ENCODE assay signal across 22 cellular contexts in the genomic region with DNA sequence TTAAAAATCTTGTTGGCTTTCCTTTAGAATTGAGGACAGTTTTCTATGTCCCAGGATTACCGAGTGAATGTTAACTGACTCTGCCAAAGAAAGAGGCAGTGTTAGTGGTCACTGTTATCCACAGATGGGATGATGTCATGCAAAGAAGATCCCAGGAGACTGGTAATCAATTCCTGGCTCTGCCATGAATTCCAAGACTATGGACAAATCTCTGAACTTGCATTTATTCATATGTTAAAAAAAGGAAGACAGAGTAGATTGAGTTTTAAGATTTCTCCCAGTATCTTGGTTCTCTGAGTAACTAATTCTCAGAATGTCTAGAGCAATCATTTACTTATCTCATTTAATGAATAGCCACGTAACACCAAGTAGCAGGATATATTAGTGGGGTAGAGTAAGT. TPM values are rescaled to one million over a fixed set of nuclear protein-coding genes. Genes with fewer than 3 reads are reported as not detected.
DNase-seq lines count a peak whose midpoint lies in the region; TF ChIP-seq lines count a peak whose summit lies in the region.
"Had no signal": no experiment of that assay in that cellular context is flagged by ENCODE, and none has a peak within 500 bp of the region (broad histone marks: within the 10 kb centered on the region; RNA-seq: fewer than 3 reads in every experiment).

No MANE protein-coding gene starts in this region.

- intact Hi-C loops in PC-9 (cut with micrococcal nuclease; ENCODE audit: unreplicated experiment): loop anchor here (5.0 kb wide), 1 partner anchor 236 kb away; the partner anchor contains the start of gene SENP2

- H3K4me3 ChIP-seq in PC-9 (no peak overlapping the region), skeletal muscle cell (ENCODE audit: low read depth, low read length) (no peak overlapping the region), tibial nerve (no peak overlapping the region)
- H3K4me3 ChIP-seq: psoas muscle, skin epidermis, suprapubic skin had no signal

- no peaks in the 10 kb centered on the region for H3K79me2 ChIP-seq in PC-9 (ENCODE audit: low read depth)

- CTCF ChIA-PET in PC-9 (lab: Charles Lee): no interaction called here
- CTCF ChIA-PET in HEK293T (lab: Yijun Ruan, JAX): no interaction called here

- H3K27me3 ChIP-seq in PC-9 (ENCODE audit: insufficient read depth, low read depth): no peaks in the 10 kb centered on the region
- no peaks in the 10 kb centered on the region for H3K27me3 ChIP-seq in tibial nerve
- H3K27me3 ChIP-seq: suprapubic skin had no signal

- TF ChIP-seq EP300 in tibial nerve (IDR thresholded peaks at IDR 0.05): no peak

- H3K27ac ChIP-seq in PC-9: no peak overlapping the region
- H3K27ac ChIP-seq in tibial nerve: no peak overlapping the region
- H3K27ac ChIP-seq: psoas muscle, skin epidermis, suprapubic skin, WERI-Rb-1 had no signal

- no peaks in the 10 kb centered on the region for H3K9me2 ChIP-seq in PC-9 (ENCODE audit: insufficient read depth)

- BruUV-seq in PC-9 (replicated peaks; lab: Mats Ljungman, UMichigan): TSS peak; percentile 76

- TF ChIP-seq POLR2A in tibial nerve (IDR thresholded peaks at IDR 0.05): no peak

- H3K4me2 ChIP-seq in PC-9: no peak overlapping the region

- H3K36me3 ChIP-seq in PC-9 (ENCODE audit: low read depth): no peaks in the 10 kb centered on the region
- no peaks in the 10 kb centered on the region for H3K36me3 ChIP-seq in tibial nerve
- H3K36me3 ChIP-seq: suprapubic skin, WERI-Rb-1 had no signal

- H3K4me1 ChIP-seq in PC-9 (replicated peaks; ENCODE audit: insufficient read depth) (no peaks in the 10 kb centered on the region), tibial nerve (no peaks in the 10 kb centered on the region)
- H3K4me1 ChIP-seq: psoas muscle, suprapubic skin had no signal

- no peaks in the 10 kb centered on the region for H3F3A ChIP-seq in PC-9 (ENCODE audit: insufficient read depth, low read depth)

- no peaks in the 10 kb centered on the region for H4K20me1 ChIP-seq in PC-9 (ENCODE audit: insufficient read depth)

- peak; percentile 72 for DNase-seq in GM03348 (ENCODE audit: low spot score)
- no peak for DNase-seq in PC-9
- DNase-seq in fibroblast of peridontal ligament (ENCODE audit: extremely low read depth): peak; percentile 91
- DNase-seq in skeletal muscle cell (ENCODE audit: low read depth): peak; percentile 36
- DNase-seq in activated gamma-delta T cell (lab: John Stamatoyannopoulos, UW): no peak
- DNase-seq in HEK293T (ENCODE audit: extremely low spot score): no peak
- no peak for DNase-seq in tibial nerve (ENCODE audit: low spot score in 2 of 2)
- DNase-seq: activated CD4-positive, alpha-beta T cell treated with anti-CD3 and anti-CD28 coated beads, Interleukin-2, amount 50 U/mL, for 1 hour; activated CD8-positive, alpha-beta memory T cell treated with anti-CD3 and anti-CD28 coated beads, Interleukin-2, amount 10 ng/mL, durations not matched to agents 7 days and 5 days; activated naive CD4-positive, alpha-beta T cell treated with anti-CD3 and anti-CD28 coated beads, Interleukin-2, amount 10 ng/mL, durations not matched to agents 7 days and 5 days; amniotic stem cell; CD4-positive, CD25-positive, alpha-beta regulatory T cell; cortex of kidney; endodermal cell; GOT3; NCI-H1092 treated with DMSO at 0.1 percent for 48 hours; NCI-H1930; NCI-H69; psoas muscle; WERI-Rb-1 had no signal

- POLR2A ChIA-PET in PC-9 (lab: Charles Lee; ENCODE audit: unreplicated experiment) (no interaction called here), HEK293T (lab: Yijun Ruan, JAX) (no interaction called here)

- H3K9me3 ChIP-seq in PC-9 (ENCODE audit: insufficient read depth, low read depth) (no peaks in the 10 kb centered on the region), tibial nerve (no peaks in the 10 kb centered on the region)
- H3K9me3 ChIP-seq: psoas muscle, suprapubic skin had no signal

- TF ChIP-seq CTCF in PC-9 (conservative IDR thresholded peaks at IDR 0.05) (no peak), tibial nerve (IDR thresholded peaks at IDR 0.05) (no peak)

- WGBS in tibial nerve, 2 donors: 66 to 71% methylated on average over 2 of the region's 2 CpGs

- H2AFZ ChIP-seq in PC-9: no peak overlapping the region

TF ChIP-seq in HEK293T, 16 proteins besides CTCF, POLR2A, EP300 and RAD21:
- TF ChIP-seq FOXM1 (IDR thresholded peaks at IDR 0.05; ENCODE audit: borderline replicate concordance): no peak
- no peak for TF ChIP-seq ELF4 (IDR thresholded peaks at IDR 0.05)
- no peak for TF ChIP-seq CTBP1 (IDR thresholded peaks at IDR 0.05; ENCODE audit: borderline replicate concordance)
- TF ChIP-seq NFRKB (IDR thresholded peaks at IDR 0.05): no peak
- TF ChIP-seq ZNF384 (IDR thresholded peaks at IDR 0.05): no peak
- no peak for TF ChIP-seq SUZ12 (IDR thresholded peaks at IDR 0.05)

RNA-seq across cellular contexts. Expression of gene MAP3K13, which starts 11.6 kb away (rescaled TPM):
- total RNA-seq in PC-9 (2021) (42.2 and 65.5 TPM in 2 replicates), tibial nerve (10 to 100 TPM in 3 of 4 donors, 1 to 10 TPM in 1; 8.4 to 18.0 (median 13.6) TPM)

Comparison
In these comparisons a context has a peak if more than half of its experiments do, and no peak if none do; other contexts are left out.
1. DNase-seq: peak in GM03348 (single experiment), fibroblast of peridontal ligament (single experiment) and skeletal muscle cell (single experiment); none in PC-9 (0 of 2), activated gamma-delta T cell (single experiment), HEK293T (single experiment) and tibial nerve (0 of 2).